In the genomic region with DNA sequence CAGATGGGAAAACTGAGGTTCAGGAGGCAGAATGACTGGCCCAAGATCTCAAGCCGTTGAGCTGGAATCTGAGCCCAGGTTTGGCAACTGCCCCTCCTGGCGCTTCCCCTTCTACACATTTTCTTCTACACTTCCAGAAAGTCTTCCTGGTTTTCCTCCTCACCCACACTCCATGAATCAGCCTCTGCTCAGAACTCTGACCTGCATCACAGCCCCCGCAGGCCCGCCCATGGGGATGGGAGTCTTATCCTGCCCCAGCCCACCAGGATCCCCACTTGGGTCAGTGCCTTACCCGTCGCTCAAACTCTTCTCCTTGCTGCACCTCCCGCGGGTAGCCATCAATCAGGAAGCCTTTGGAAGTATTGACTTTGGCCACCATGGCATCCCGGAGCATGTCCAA, we compare ENCODE assay signal across 27 cellular contexts. TPM values are rescaled to one million over a fixed set of nuclear protein-coding genes. Genes with fewer than 3 reads are reported as not detected.
DNase-seq lines count a peak whose midpoint lies in the region; ATAC-seq, FAIRE-seq and TF ChIP-seq lines count a peak whose summit lies in the region.
"Had no signal": no experiment of that assay in that cellular context is flagged by ENCODE, and none has a peak within 500 bp of the region (broad histone marks: within the 10 kb centered on the region; RNA-seq: fewer than 3 reads in every experiment).

No MANE protein-coding gene starts in this region.

- CTCF ChIA-PET in activated CD4-positive, alpha-beta T cell treated with anti-CD3 and anti-CD28 coated beads, Interleukin-2, amount 10 ng/mL, durations not matched to agents 7 days and 5 days (lab: Charles Lee): interaction anchor here (0.7 to 3.0 kb wide), 5 partner anchors 11 to 136 kb away, joined by 3 to 16 read pairs (median 5); partner anchors contain the start of gene TOR2A
- CTCF ChIA-PET in activated naive CD4-positive, alpha-beta T cell treated with anti-CD3 and anti-CD28 coated beads for 36 hours (lab: Charles Lee): interaction anchor here (0.6 to 3.5 kb wide), 3 partner anchors 10 to 137 kb away, joined by 3 to 12 read pairs (median 5); partner anchors contain the start of gene TOR2A

- ATAC-seq in natural killer cell treated with Interleukin-12 subunit alpha and Interleukin-12 subunit beta and Interleukin-15 and Interleukin-18, amount 100 ng/mL, for 72 hours: no peak
- ATAC-seq in upper lobe of right lung: no peak
- ATAC-seq: GM23338, HepG2, K562 had no signal

- H3K36me3 Mint-ChIP-seq in activated CD4-positive, alpha-beta T cell treated with anti-CD3 and anti-CD28 coated beads, Interleukin-2, amount 10 ng/mL, durations not matched to agents 7 days and 5 days (ENCODE audit: low read depth): peaks cover 9% of the 10 kb centered on the region
- peaks cover 15% of the 10 kb centered on the region for H3K36me3 Mint-ChIP-seq in astrocyte (ENCODE audit: low read depth, unreplicated experiment)
- H3K36me3 Mint-ChIP-seq in natural killer cell treated with Interleukin-12 subunit alpha and Interleukin-12 subunit beta and Interleukin-15 and Interleukin-18, amount 100 ng/mL, for 72 hours: no peaks in the 10 kb centered on the region
- no peaks in the 10 kb centered on the region for H3K36me3 Mint-ChIP-seq in activated naive CD4-positive, alpha-beta T cell treated with anti-CD3 and anti-CD28 coated beads for 36 hours (ENCODE audit: low read depth)

- H3K9me3 ChIP-seq in astrocyte (ENCODE audit: insufficient read depth, low read depth, low read length) (no peaks in the 10 kb centered on the region), upper lobe of right lung (no peaks in the 10 kb centered on the region)
- H3K9me3 ChIP-seq: BLaER1, Caco-2, HAP-1, MG63 had no signal

- no peaks in the 10 kb centered on the region for H3K9me3 Mint-ChIP-seq in activated CD4-positive, alpha-beta T cell treated with anti-CD3 and anti-CD28 coated beads, Interleukin-2, amount 10 ng/mL, durations not matched to agents 7 days and 5 days
- H3K9me3 Mint-ChIP-seq in astrocyte (ENCODE audit: unreplicated experiment): no peaks in the 10 kb centered on the region
- no peaks in the 10 kb centered on the region for H3K9me3 Mint-ChIP-seq in natural killer cell treated with Interleukin-12 subunit alpha and Interleukin-12 subunit beta and Interleukin-15 and Interleukin-18, amount 100 ng/mL, for 72 hours
- H3K9me3 Mint-ChIP-seq in activated naive CD4-positive, alpha-beta T cell treated with anti-CD3 and anti-CD28 coated beads for 36 hours: no peaks in the 10 kb centered on the region
- H3K9me3 Mint-ChIP-seq: CD4-positive, alpha-beta memory T cell; GM23338 had no signal

- peaks cover 12% of the 10 kb centered on the region for H3K79me2 ChIP-seq in astrocyte (ENCODE audit: insufficient read depth, low read length)

- H3K27me3 ChIP-seq in astrocyte (ENCODE audit: insufficient read depth, low read length) (no peaks in the 10 kb centered on the region), upper lobe of right lung (no peaks in the 10 kb centered on the region)
- H3K27me3 ChIP-seq: MG63 had no signal

- H3K36me3 ChIP-seq in astrocyte (ENCODE audit: insufficient read depth, low read length): no peaks in the 10 kb centered on the region
- peaks cover 39% of the 10 kb centered on the region for H3K36me3 ChIP-seq in upper lobe of right lung
- H3K36me3 ChIP-seq: HAP-1 had no signal

- no peak overlapping the region for H3K4me3 Mint-ChIP-seq in activated CD4-positive, alpha-beta T cell treated with anti-CD3 and anti-CD28 coated beads, Interleukin-2, amount 10 ng/mL, durations not matched to agents 7 days and 5 days
- no peak overlapping the region for H3K4me3 Mint-ChIP-seq in astrocyte (ENCODE audit: unreplicated experiment)
- H3K4me3 Mint-ChIP-seq in natural killer cell treated with Interleukin-12 subunit alpha and Interleukin-12 subunit beta and Interleukin-15 and Interleukin-18, amount 100 ng/mL, for 72 hours: no peak overlapping the region
- H3K4me3 Mint-ChIP-seq in activated naive CD4-positive, alpha-beta T cell treated with anti-CD3 and anti-CD28 coated beads for 36 hours: no peak overlapping the region
- H3K4me3 Mint-ChIP-seq: CD4-positive, alpha-beta memory T cell; GM23338 had no signal

- intact Hi-C loops in upper lobe of right lung (cut with DNase I): no loop called here
- intact Hi-C loops in activated naive CD4-positive, alpha-beta T cell treated with anti-CD3 and anti-CD28 coated beads for 36 hours (cut with micrococcal nuclease): loop anchor here (2.0 kb wide), 1 partner anchor 49 kb away; no protein-coding TSS in a partner anchor

- H3K4me1 ChIP-seq in astrocyte (ENCODE audit: insufficient read depth, low read length) (peaks cover 32% of the 10 kb centered on the region), upper lobe of right lung (peaks cover 36% of the 10 kb centered on the region)
- H3K4me1 ChIP-seq: Caco-2, HAP-1 had no signal

- no peaks in the 10 kb centered on the region for H3K4me1 Mint-ChIP-seq in activated CD4-positive, alpha-beta T cell treated with anti-CD3 and anti-CD28 coated beads, Interleukin-2, amount 10 ng/mL, durations not matched to agents 7 days and 5 days
- peaks cover 17% of the 10 kb centered on the region for H3K4me1 Mint-ChIP-seq in astrocyte (ENCODE audit: low read depth, unreplicated experiment)
- no peaks in the 10 kb centered on the region for H3K4me1 Mint-ChIP-seq in natural killer cell treated with Interleukin-12 subunit alpha and Interleukin-12 subunit beta and Interleukin-15 and Interleukin-18, amount 100 ng/mL, for 72 hours (ENCODE audit: low read depth in 2 of 2)
- no peaks in the 10 kb centered on the region for H3K4me1 Mint-ChIP-seq in activated naive CD4-positive, alpha-beta T cell treated with anti-CD3 and anti-CD28 coated beads for 36 hours (ENCODE audit: low read depth)
- H3K4me1 Mint-ChIP-seq: CD4-positive, alpha-beta memory T cell had no signal

- H3K9ac ChIP-seq in astrocyte (ENCODE audit: low read length): no peak overlapping the region
- H3K9ac ChIP-seq: BLaER1 had no signal

- no peak for DNase-seq in activated CD4-positive, alpha-beta T cell treated with anti-CD3 and anti-CD28 coated beads, Interleukin-2, amount 10 ng/mL, durations not matched to agents 7 days and 5 days
- DNase-seq in activated CD4-positive, alpha-beta T cell treated with anti-CD3 and anti-CD28 coated beads for 1 hour: no peak
- DNase-seq in astrocyte (ENCODE audit: low read depth): no peak
- peak; percentile 49 for DNase-seq in natural killer cell treated with Interleukin-12 subunit alpha and Interleukin-12 subunit beta and Interleukin-15 and Interleukin-18, amount 100 ng/mL, for 72 hours (ENCODE audit: low spot score)
- peak; percentile 57 for DNase-seq in upper lobe of right lung
- no peak for DNase-seq in activated naive CD4-positive, alpha-beta T cell treated with anti-CD3 and anti-CD28 coated beads for 36 hours
- no peak for DNase-seq in NCI-H524 (lab: John Stamatoyannopoulos, UW)
- DNase-seq in NCI-H1694 (lab: John Stamatoyannopoulos, UW): no peak
- DNase-seq: ACHN; Caco-2; CD4-positive, alpha-beta memory T cell; DMS 273 treated with DMSO at 0.1 percent for 48 hours; MG63; NCI-H1417 treated with DMSO at 0.1 percent for 48 hours; NCI-H187 treated with DMSO at 0.1 percent for 48 hours; NCI-H2107; NCI-H510A; NCI-H748 treated with DMSO at 0.1 percent for 48 hours; SIG-M5 had no signal

- no peak overlapping the region for H3K4me3 ChIP-seq in astrocyte (ENCODE audit: insufficient read depth, low read depth, low read length)
- no peak overlapping the region for H3K4me3 ChIP-seq in upper lobe of right lung
- H3K4me3 ChIP-seq: BLaER1, GM23338, HAP-1, K562, MG63 had no signal

- no peaks in the 10 kb centered on the region for H3K27me3 Mint-ChIP-seq in activated CD4-positive, alpha-beta T cell treated with anti-CD3 and anti-CD28 coated beads, Interleukin-2, amount 10 ng/mL, durations not matched to agents 7 days and 5 days
- H3K27me3 Mint-ChIP-seq in astrocyte (ENCODE audit: low read depth, unreplicated experiment): no peaks in the 10 kb centered on the region
- H3K27me3 Mint-ChIP-seq in natural killer cell treated with Interleukin-12 subunit alpha and Interleukin-12 subunit beta and Interleukin-15 and Interleukin-18, amount 100 ng/mL, for 72 hours: no peaks in the 10 kb centered on the region
- H3K27me3 Mint-ChIP-seq in activated naive CD4-positive, alpha-beta T cell treated with anti-CD3 and anti-CD28 coated beads for 36 hours (ENCODE audit: low read depth): no peaks in the 10 kb centered on the region
- H3K27me3 Mint-ChIP-seq: CD4-positive, alpha-beta memory T cell had no signal

- POLR2A ChIA-PET in activated CD4-positive, alpha-beta T cell treated with anti-CD3 and anti-CD28 coated beads, Interleukin-2, amount 10 ng/mL, durations not matched to agents 7 days and 5 days (lab: Charles Lee): no interaction called here

- peak overlapping the region; percentile 27 for H3K27ac Mint-ChIP-seq in activated CD4-positive, alpha-beta T cell treated with anti-CD3 and anti-CD28 coated beads, Interleukin-2, amount 10 ng/mL, durations not matched to agents 7 days and 5 days
- H3K27ac Mint-ChIP-seq in astrocyte (ENCODE audit: unreplicated experiment): peak overlapping the region; percentile 16
- H3K27ac Mint-ChIP-seq in natural killer cell treated with Interleukin-12 subunit alpha and Interleukin-12 subunit beta and Interleukin-15 and Interleukin-18, amount 100 ng/mL, for 72 hours: no peak overlapping the region
- H3K27ac Mint-ChIP-seq in activated naive CD4-positive, alpha-beta T cell treated with anti-CD3 and anti-CD28 coated beads for 36 hours: no peak overlapping the region
- H3K27ac Mint-ChIP-seq: GM23338 had no signal

- H2AFZ ChIP-seq in astrocyte (ENCODE audit: low read depth, low read length): no peak overlapping the region
- H2AFZ ChIP-seq: GM23338 had no signal

- no peak for FAIRE-seq in astrocyte (lab: Jason Lieb, UNC)
- FAIRE-seq: GM12891, HepG2, K562 had no signal

- H3K27ac ChIP-seq in astrocyte (ENCODE audit: low read depth, low read length): no peak overlapping the region
- H3K27ac ChIP-seq in upper lobe of right lung: no peak overlapping the region
- H3K27ac ChIP-seq: 22Rv1, BLaER1, HL-60 had no signal

- peaks cover 27% of the 10 kb centered on the region for H4K20me1 ChIP-seq in astrocyte (ENCODE audit: insufficient read depth, low read length)
- H4K20me1 ChIP-seq: BLaER1 had no signal

- no peak overlapping the region for H3K4me2 ChIP-seq in astrocyte (ENCODE audit: low read length)
- H3K4me2 ChIP-seq: BLaER1, GM23338 had no signal

- no peak for TF ChIP-seq CTCF in astrocyte (IDR thresholded peaks at IDR 0.05; ENCODE audit: insufficient read depth, low read depth, low read length)
- TF ChIP-seq CTCF in upper lobe of right lung (IDR thresholded peaks at IDR 0.05): no peak

RNA-seq across cellular contexts. Expression of gene AK1, which starts 5.9 kb away (rescaled TPM):
- 10 to 100 TPM; 53.7 to 62.3 TPM for total RNA-seq in activated CD4-positive, alpha-beta T cell treated with anti-CD3 and anti-CD28 coated beads, Interleukin-2, amount 10 ng/mL, durations not matched to agents 7 days and 5 days
- total RNA-seq in astrocyte (78.0 and 79.5 TPM in 2 replicates), upper lobe of right lung (158 TPM)
- total RNA-seq in natural killer cell treated with Interleukin-12 subunit alpha and Interleukin-12 subunit beta and Interleukin-15 and Interleukin-18, amount 100 ng/mL, for 72 hours: 10 to 100 TPM; 11.5 to 13.0 TPM
- total RNA-seq in activated naive CD4-positive, alpha-beta T cell treated with anti-CD3 and anti-CD28 coated beads for 36 hours: 10 to 100 TPM; 11.8 to 11.9 TPM

RNA-seq across cellular contexts. Expression of gene ENG, which starts 17.1 kb away (rescaled TPM):
- 10 to 100 TPM; 17.2 to 17.3 TPM for total RNA-seq in activated CD4-positive, alpha-beta T cell treated with anti-CD3 and anti-CD28 coated beads, Interleukin-2, amount 10 ng/mL, durations not matched to agents 7 days and 5 days
- total RNA-seq in astrocyte (1.2 and 1.5 TPM in 2 replicates), upper lobe of right lung (322 TPM)
- total RNA-seq in natural killer cell treated with Interleukin-12 subunit alpha and Interleukin-12 subunit beta and Interleukin-15 and Interleukin-18, amount 100 ng/mL, for 72 hours: 10 to 100 TPM; 12.7 to 34.1 TPM
- total RNA-seq in activated naive CD4-positive, alpha-beta T cell treated with anti-CD3 and anti-CD28 coated beads for 36 hours: 10 to 100 TPM; 10.5 to 11.6 TPM

RNA-seq across cellular contexts. Expression of gene ST6GALNAC6, which starts 27.9 kb away (rescaled TPM):
- total RNA-seq in activated CD4-positive, alpha-beta T cell treated with anti-CD3 and anti-CD28 coated beads, Interleukin-2, amount 10 ng/mL, durations not matched to agents 7 days and 5 days: 100 to 1,000 TPM; 100 to 122 TPM
- 30.4 and 37.5 TPM in 2 replicates for total RNA-seq in astrocyte
- total RNA-seq in natural killer cell treated with Interleukin-12 subunit alpha and Interleukin-12 subunit beta and Interleukin-15 and Interleukin-18, amount 100 ng/mL, for 72 hours: 10 to 100 TPM; 53.4 to 67.2 TPM
- total RNA-seq in upper lobe of right lung: 94.7 TPM
- total RNA-seq in activated naive CD4-positive, alpha-beta T cell treated with anti-CD3 and anti-CD28 coated beads for 36 hours: 10 to 100 TPM; 28.7 to 29.1 TPM

RNA-seq across cellular contexts. Expression of gene ST6GALNAC4, which starts 45.3 kb away (rescaled TPM):
- total RNA-seq in activated CD4-positive, alpha-beta T cell treated with anti-CD3 and anti-CD28 coated beads, Interleukin-2, amount 10 ng/mL, durations not matched to agents 7 days and 5 days: 10 to 100 TPM; 16.8 to 22.4 TPM
- total RNA-seq in astrocyte (14.5 and 21.7 TPM in 2 replicates), upper lobe of right lung (58.8 TPM)
- total RNA-seq in natural killer cell treated with Interleukin-12 subunit alpha and Interleukin-12 subunit beta and Interleukin-15 and Interleukin-18, amount 100 ng/mL, for 72 hours: 10 to 100 TPM; 17.5 to 44.5 TPM
- total RNA-seq in activated naive CD4-positive, alpha-beta T cell treated with anti-CD3 and anti-CD28 coated beads for 36 hours: 10 to 100 TPM; 22.3 to 24.6 TPM

RNA-seq across cellular contexts. Expression of gene PIP5KL1, which starts 59.0 kb away (rescaled TPM):
- 1 to 10 TPM; 2.5 to 4.1 TPM for total RNA-seq in activated CD4-positive, alpha-beta T cell treated with anti-CD3 and anti-CD28 coated beads, Interleukin-2, amount 10 ng/mL, durations not matched to agents 7 days and 5 days
- 4.6 and 4.9 TPM in 2 replicates for total RNA-seq in astrocyte
- 1 to 10 TPM; 2.7 to 3.7 TPM for total RNA-seq in natural killer cell treated with Interleukin-12 subunit alpha and Interleukin-12 subunit beta and Interleukin-15 and Interleukin-18, amount 100 ng/mL, for 72 hours
- total RNA-seq in upper lobe of right lung: 3.5 TPM
- total RNA-seq in activated naive CD4-positive, alpha-beta T cell treated with anti-CD3 and anti-CD28 coated beads for 36 hours: 1 to 10 TPM; 1.1 to 1.8 TPM

Comparison
In these comparisons a context has a peak if more than half of its experiments do, and no peak if none do; other contexts are left out.
1. DNase-seq: peak in natural killer cell treated with Interleukin-12 subunit alpha and Interleukin-12 subunit beta and Interleukin-15 and Interleukin-18, amount 100 ng/mL, for 72 hours (single experiment) and upper lobe of right lung (single experiment); none in activated CD4-positive, alpha-beta T cell treated with anti-CD3 and anti-CD28 coated beads, Interleukin-2, amount 10 ng/mL, durations not matched to agents 7 days and 5 days (single experiment), activated CD4-positive, alpha-beta T cell treated with anti-CD3 and anti-CD28 coated beads for 1 hour (single experiment), astrocyte (single experiment), activated naive CD4-positive, alpha-beta T cell treated with anti-CD3 and anti-CD28 coated beads for 36 hours (single experiment), NCI-H524 (0 of 2) and NCI-H1694 (single experiment).
2. H3K27ac Mint-ChIP-seq: peak in activated CD4-positive, alpha-beta T cell treated with anti-CD3 and anti-CD28 coated beads, Interleukin-2, amount 10 ng/mL, durations not matched to agents 7 days and 5 days (single experiment) and astrocyte (single experiment); none in natural killer cell treated with Interleukin-12 subunit alpha and Interleukin-12 subunit beta and Interleukin-15 and Interleukin-18, amount 100 ng/mL, for 72 hours (0 of 2) and activated naive CD4-positive, alpha-beta T cell treated with anti-CD3 and anti-CD28 coated beads for 36 hours (single experiment).